In genomic region chr11:10305262-10305963, GRCh38 we compare ENCODE assay signal across 1 cellular context.
TF ChIP-seq lines count a peak whose summit lies in the region.

No MANE protein-coding gene starts in this region.

TF ChIP-seq in H1, 55 proteins besides CTCF, POLR2A, EP300 and RAD21:
- TF ChIP-seq RFX5 (IDR thresholded peaks at IDR 0.05; ENCODE audit: borderline replicate concordance, low read depth, low read length) (no peak), RXRA (IDR thresholded peaks at IDR 0.05; ENCODE audit: insufficient read depth, low read depth, low read length) (no peak), NRF1 (IDR thresholded peaks at IDR 0.05; ENCODE audit: low read depth, low read length) (no peak), MAFK (IDR thresholded peaks at IDR 0.05; ENCODE audit: low read depth, low read length) (no peak), FOSL1 (IDR thresholded peaks at IDR 0.05; ENCODE audit: insufficient read depth, low read depth, low read length) (no peak), RNF2 (IDR thresholded peaks at IDR 0.05; ENCODE audit: borderline replicate concordance, low read depth, low read length, missing control alignments, poor library complexity, severe bottlenecking) (no peak), ATF2 (IDR thresholded peaks at IDR 0.05; ENCODE audit: low read length) (peak; percentile 24; the same call in 1 of the 2 replicates), CHD2 (IDR thresholded peaks at IDR 0.05; ENCODE audit: low read length) (no peak), SP2 (IDR thresholded peaks at IDR 0.05; ENCODE audit: low read length) (no peak), ZNF274 (IDR thresholded peaks at IDR 0.05; ENCODE audit: borderline replicate concordance, extremely low read depth, low read length) (no peak), CBX8 (IDR thresholded peaks at IDR 0.05; ENCODE audit: borderline replicate concordance, low read depth, low read length) (no peak), SP1 (IDR thresholded peaks at IDR 0.05; ENCODE audit: low read depth, low read length) (no peak), KDM4A (IDR thresholded peaks at IDR 0.05; ENCODE audit: low read depth, low read length, severe bottlenecking) (peak; percentile 5), POU5F1 (IDR thresholded peaks at IDR 0.05; ENCODE audit: low read depth, low read length) (no peak), HDAC2 (IDR thresholded peaks at IDR 0.05; ENCODE audit: borderline replicate concordance in 1 of 2, low read depth in 2 of 2, low read length in 2 of 2) (peak in 1 of 2 experiments; percentile 22; a peak in 1 of 4 replicates), KDM5A (IDR thresholded peaks at IDR 0.05; ENCODE audit: low read length) (no peak), POLR2AphosphoS5 (IDR thresholded peaks at IDR 0.05; ENCODE audit: low read depth, low read length) (no peak; the same call in none of the 2 replicates), BCL11A (IDR thresholded peaks at IDR 0.05; ENCODE audit: low read depth in 2 of 2, low read length in 2 of 2) (no peak), E2F6 (IDR thresholded peaks at IDR 0.05) (peak; percentile 44; the same call in 1 of the 2 replicates), SRF (IDR thresholded peaks at IDR 0.05; ENCODE audit: low read depth, low read length) (no peak), TBP (IDR thresholded peaks at IDR 0.05; ENCODE audit: low read depth, low read length) (no peak), TCF12 (IDR thresholded peaks at IDR 0.05; ENCODE audit: low read depth, low read length) (no peak), USF2 (IDR thresholded peaks at IDR 0.05; ENCODE audit: low read length) (no peak), CEBPB (IDR thresholded peaks at IDR 0.05; ENCODE audit: low read depth, low read length) (no peak), SAP30 (IDR thresholded peaks at IDR 0.05; ENCODE audit: insufficient read depth, insufficient replicate concordance, low read length) (peak; percentile 30), RBBP5 (IDR thresholded peaks at IDR 0.05; ENCODE audit: borderline replicate concordance, low read depth, low read length) (peak; percentile 6; the same call in 1 of the 2 replicates), SIX5 (IDR thresholded peaks at IDR 0.05; ENCODE audit: low read depth, low read length) (no peak), TAF7 (optimal IDR thresholded peaks at IDR 0.05; ENCODE audit: borderline replicate concordance, low read depth, low read length) (peak; percentile 93), MAX (IDR thresholded peaks at IDR 0.05) (no peak), NANOG (IDR thresholded peaks at IDR 0.05; ENCODE audit: insufficient read depth, low read depth, low read length, poor library complexity, severe bottlenecking) (no peak), CHD1 (IDR thresholded peaks at IDR 0.05; ENCODE audit: low read depth, low read length) (0 out of 2 replicates have a peak, but pooled peaks have one; percentile 66), GTF2F1 (IDR thresholded peaks at IDR 0.05; ENCODE audit: borderline replicate concordance, low read depth, low read length) (no peak), PHF8 (conservative IDR thresholded peaks at IDR 0.05; ENCODE audit: low read depth, low read length) (0 out of 2 replicates have a peak, but pooled peaks have one; percentile 6), CREB1 (IDR thresholded peaks at IDR 0.05) (peak; percentile 15; the same call in 1 of the 2 replicates), ASH2L (IDR thresholded peaks at IDR 0.05; ENCODE audit: low read length) (peak; percentile 17), SP4 (IDR thresholded peaks at IDR 0.05; ENCODE audit: low read length) (no peak), SIN3A (conservative IDR thresholded peaks at IDR 0.05 in 1 of 2, IDR thresholded peaks at IDR 0.05 in 1 of 2; ENCODE audit: low read depth in 1 of 2, low read length in 2 of 2) (peak in 1 of 2 experiments; percentile 36; a peak in 1 of 4 replicates), KDM1A (IDR thresholded peaks at IDR 0.05; ENCODE audit: borderline replicate concordance, low read length) (no peak)
